9 cellular contexts compared by ENCODE assay signal in genomic region chr2:105454801-105455485, GRCh38. TPM values are rescaled to one million over a fixed set of nuclear protein-coding genes. Genes with fewer than 3 reads are reported as not detected.
DNase-seq lines count a peak whose midpoint lies in the region; ATAC-seq, FAIRE-seq and TF ChIP-seq lines count a peak whose summit lies in the region.
"Had no signal": no experiment of that assay in that cellular context is flagged by ENCODE, and none has a peak within 500 bp of the region (broad histone marks: within the 10 kb centered on the region; RNA-seq: fewer than 3 reads in every experiment).

No MANE protein-coding gene starts in this region.

- no peaks in the 10 kb centered on the region for H3K36me3 ChIP-seq in SJCRH30
- H3K36me3 ChIP-seq: tibial artery had no signal

- ATAC-seq in A549 (peak; percentile 91), GM19463 (IDR thresholded peaks at IDR 0.05; ENCODE audit: unreplicated experiment) (peak; percentile 78)

- CTCF ChIA-PET in A549 (lab: Yijun Ruan, JAX): interaction anchor here (0.7 to 3.1 kb wide), 14 partner anchors 11 to 119 kb away, joined by 3 to 13 read pairs (median 4); no protein-coding TSS in a partner anchor

- H3K4me1 ChIP-seq in A549 (peaks cover 35% of the 10 kb centered on the region), SJCRH30 (peaks cover 25% of the 10 kb centered on the region)

- no peak; a peak in 1 of 5 replicates for TF ChIP-seq EP300 in A549 (IDR thresholded peaks at IDR 0.05)

- peak overlapping the region; percentile 86 to 91 for H3K27ac ChIP-seq in A549
- peak overlapping the region; percentile 62 for H3K27ac ChIP-seq in SJCRH30

- TF ChIP-seq RAD21 in A549 (conservative IDR thresholded peaks at IDR 0.05 in 1 of 2, IDR thresholded peaks at IDR 0.05 in 1 of 2): peak; percentile 62 to 64

- H3K27me3 ChIP-seq in SJCRH30: no peaks in the 10 kb centered on the region
- H3K27me3 ChIP-seq: tibial artery had no signal

- DNase-seq in A549 (ENCODE audit: low read depth in 1 of 2, low spot score in 1 of 2) (peak; percentile 50 to 88), SJCRH30 (peak; percentile 54 to 70), fibroblast of the conjunctiva (ENCODE audit: low read depth) (peak; percentile 94), skeletal muscle cell (ENCODE audit: low read depth) (peak; percentile 91), NCI-H82 treated with DMSO at 0.1 percent for 48 hours (lab: John Stamatoyannopoulos, UW; ENCODE audit: unreplicated experiment) (no peak), GM12892 (ENCODE audit: insufficient read length) (no peak), DMS79 treated with DMSO at 0.1 percent for 48 hours (lab: John Stamatoyannopoulos, UW) (no peak)

- H3K4me2 ChIP-seq in A549: peak overlapping the region; percentile 77

- H3K4me3 ChIP-seq in A549 (peak overlapping the region; percentile 19; the same call in 2 of the 3 replicates), SJCRH30 (no peak overlapping the region), skeletal muscle cell (ENCODE audit: low read depth, low read length) (no peak overlapping the region)
- H3K4me3 ChIP-seq: tibial artery had no signal

- POLR2A ChIA-PET in A549 (lab: Yijun Ruan, JAX): interaction anchor here (1.1 to 2.3 kb wide), 2 partner anchors 51 to 56 kb away, joined by 5 to 6 read pairs; partner anchors contain the start of gene FHL2

- WGBS in A549 (ENCODE audit: missing lambda C conversion rate): 2% methylated on average over 6 of the region's 6 CpGs

- FAIRE-seq in A549 (lab: Jason Lieb, UNC): no peak
- FAIRE-seq in GM12892 (lab: Jason Lieb, UNC): no peak

- TF ChIP-seq CTCF in A549 (IDR thresholded peaks at IDR 0.05): peak; percentile 59

- TF ChIP-seq POLR2A in A549 (IDR thresholded peaks at IDR 0.05; ENCODE audit: low read length) (no peak), GM12892 (IDR thresholded peaks at IDR 0.05; ENCODE audit: low read depth, low read length) (no peak)

- H3K9me3 ChIP-seq in A549: no peaks in the 10 kb centered on the region
- H3K9me3 ChIP-seq in SJCRH30 (replicated peaks): no peaks in the 10 kb centered on the region
- H3K9me3 ChIP-seq: tibial artery had no signal

TF ChIP-seq in A549, 52 proteins besides CTCF, POLR2A, EP300 and RAD21:
- TF ChIP-seq SMC3 (IDR thresholded peaks at IDR 0.05): peak; percentile 74
- TF ChIP-seq MYC (IDR thresholded peaks at IDR 0.05; ENCODE audit: borderline replicate concordance, low read length): no peak
- 0 out of 2 replicates have a peak, but pooled peaks have one; percentile 34 for TF ChIP-seq MAX (IDR thresholded peaks at IDR 0.05)
- peak; percentile 56 for TF ChIP-seq JUNB (IDR thresholded peaks at IDR 0.05)
- no peak for TF ChIP-seq CHD4 (IDR thresholded peaks at IDR 0.05; ENCODE audit: borderline replicate concordance)
- TF ChIP-seq FOXS1 (CRISPR knock-in tag; IDR thresholded peaks at IDR 0.05): no peak
- peak; percentile 66 for TF ChIP-seq FOSL2 (IDR thresholded peaks at IDR 0.05)
- TF ChIP-seq FOSL2 (CRISPR knock-in tag; IDR thresholded peaks at IDR 0.05): peak; percentile 82
- TF ChIP-seq CEBPB (IDR thresholded peaks at IDR 0.05): peak; percentile 47 to 70

RNA-seq across cellular contexts. Expression of gene FHL2, which starts 56.1 kb away (rescaled TPM):
- polyA plus RNA-seq in A549 (2011; rRNA removed): 85.9 and 97.6 TPM in 2 replicates
- polyA plus RNA-seq in A549 (2012; cell fraction: cytosol; rRNA removed): 59.4 and 66.7 TPM in 2 replicates
- 44.8 and 46.9 TPM in 2 replicates for polyA plus RNA-seq in A549 (2012; cell fraction: nucleus; rRNA removed)
- polyA plus RNA-seq in A549 (2017; fragmentation: RNase III; extraction: RNeasy Plus Mini Kit Qiagen cat#74134 plus additional on column Dnase treatment): 57.9 to 70.3 TPM (median 68.1 TPM) in 3 replicates
- 81.4 and 86.9 TPM in 2 replicates for polyA minus RNA-seq in A549 (2011; rRNA and poly(A)+ RNA removed)
- total RNA-seq in SJCRH30 (2014; rRNA removed; shearing (Covaris generic)): 27.4 and 30.7 TPM in 2 replicates
- 5.1 TPM for polyA plus RNA-seq in GM12892 (2012; ENCODE audit: missing spikeins)

Comparison
In these comparisons a context has a peak if more than half of its experiments do, and no peak if none do; other contexts are left out.
1. DNase-seq: peak in A549 (2 of 2), SJCRH30 (2 of 2), fibroblast of the conjunctiva (single experiment) and skeletal muscle cell (single experiment); none in NCI-H82 treated with DMSO at 0.1 percent for 48 hours (single experiment), GM12892 (single experiment) and DMS79 treated with DMSO at 0.1 percent for 48 hours (single experiment).